ENCODE assay signal across 8 cellular contexts in genomic region chr4:186191266-186192067, GRCh38. TPM values are rescaled to one million over a fixed set of nuclear protein-coding genes. Genes with fewer than 3 reads are reported as not detected.
DNase-seq lines count a peak whose midpoint lies in the region; ATAC-seq and TF ChIP-seq lines count a peak whose summit lies in the region.

Gene CYP4V2, plus strand, starts transcription at chr4:186191567. Its CDS starts 257 bp downstream, at chr4:186191824.

- DNase-seq in Calu3 (peak; percentile 86), RWPE1 (ENCODE audit: low spot score) (peak; percentile 67), fibroblast of villous mesenchyme (ENCODE audit: low read depth) (peak; percentile 86), neural crest cell (ENCODE audit: low read depth, low spot score) (peak; percentile 67), stromal cell of bone marrow (ENCODE audit: low read depth) (peak; percentile 61)
- peak; percentile 85 for DNase-seq in activated effector memory CD4-positive, alpha-beta T cell treated with Interleukin-2 at 50 U/mL for 16 hours

- H3K4me3 Mint-ChIP-seq in Calu3 (ENCODE audit: low read depth, unreplicated experiment): peak within 1 kb of the TSS; percentile 86
- H3K4me3 Mint-ChIP-seq in neural crest cell: peak within 1 kb of the TSS; percentile 100

- H3K9me3 Mint-ChIP-seq in Calu3 (ENCODE audit: low read depth, unreplicated experiment) (no peaks in the 10 kb centered on the region), neural crest cell (no peaks in the 10 kb centered on the region)

- H3K36me3 Mint-ChIP-seq in Calu3 (ENCODE audit: insufficient read depth, unreplicated experiment) (peaks cover 25% of the 10 kb centered on the region), neural crest cell (ENCODE audit: low read depth) (peaks cover 9% of the 10 kb centered on the region)

- H3K27me3 Mint-ChIP-seq in Calu3 (ENCODE audit: unreplicated experiment) (no peaks in the 10 kb centered on the region), neural crest cell (ENCODE audit: low read depth) (no peaks in the 10 kb centered on the region)

- peaks cover 17% of the 10 kb centered on the region for H3K4me1 Mint-ChIP-seq in Calu3 (ENCODE audit: low read depth, unreplicated experiment)
- peaks cover 35% of the 10 kb centered on the region for H3K4me1 Mint-ChIP-seq in neural crest cell

- peak within 1 kb of the TSS; percentile 83 for H3K4me3 ChIP-seq in fibroblast of villous mesenchyme (ENCODE audit: low read depth, low read length)

- peak; percentile 83 for ATAC-seq in GM19438 (IDR thresholded peaks at IDR 0.05; ENCODE audit: low read depth, unreplicated experiment)
- ATAC-seq in HG03565 (IDR thresholded peaks at IDR 0.05; ENCODE audit: unreplicated experiment): peak; percentile 85

- H3K27ac Mint-ChIP-seq in Calu3 (ENCODE audit: unreplicated experiment) (peak within 1 kb of the TSS; percentile 85), neural crest cell (ENCODE audit: unreplicated experiment) (peak within 1 kb of the TSS; percentile 92)

- POLR2A ChIA-PET in RWPE1 (lab: Yijun Ruan, JAX; ENCODE audit: low non-redundant PET): no interaction called here

- intact Hi-C loops in Calu3 (cut with micrococcal nuclease; ENCODE audit: unreplicated experiment): loop anchor here (5.0 kb wide), 1 partner anchor 44 kb away; no protein-coding TSS in a partner anchor

- BruUV-seq in Calu3 (replicated peaks; lab: Mats Ljungman, UMichigan): no TSS peak

- CTCF ChIA-PET in Calu3 (lab: Charles Lee): interaction anchor here (1.3 to 1.5 kb wide), 2 partner anchors 42 to 86 kb away, joined by 3 to 4 read pairs; no protein-coding TSS in a partner anchor
- CTCF ChIA-PET in RWPE1 (lab: Yijun Ruan, JAX): interaction anchor here (0.6 to 0.7 kb wide), 2 partner anchors 20 to 39 kb away, joined by 3 read pairs; no protein-coding TSS in a partner anchor

- no peak for TF ChIP-seq CTCF in Calu3 (IDR thresholded peaks at IDR 0.05; ENCODE audit: unreplicated experiment)
- TF ChIP-seq CTCF in RWPE1 (conservative IDR thresholded peaks at IDR 0.05; ENCODE audit: low read depth): peak; percentile 57
- no peak for TF ChIP-seq CTCF in fibroblast of villous mesenchyme (IDR thresholded peaks at IDR 0.05; ENCODE audit: insufficient read depth, low read depth, low read length)
- peak; percentile 42 for TF ChIP-seq CTCF in neural crest cell (conservative IDR thresholded peaks at IDR 0.05)

- H3K27ac ChIP-seq in RWPE1: peak within 1 kb of the TSS; percentile 93

RNA-seq across cellular contexts. Expression of gene CYP4V2, which starts in this region (rescaled TPM):
- total RNA-seq in Calu3 (2022) (43.3 and 43.8 TPM in 2 replicates), fibroblast of villous mesenchyme (12.9 and 15.1 TPM in 2 replicates), neural crest cell (6.4 and 7.1 TPM in 2 replicates)

Comparison
In these comparisons a context has a peak if more than half of its experiments do, and no peak if none do; other contexts are left out.
1. Peak in every context shown above with its lines: DNase-seq, ATAC-seq, H3K4me3 ChIP-seq and H3K27ac ChIP-seq.
2. CTCF ChIP-seq: peak in RWPE1 (single experiment) and neural crest cell (single experiment); none in Calu3 (single experiment) and fibroblast of villous mesenchyme (single experiment).